23 cellular contexts compared by ENCODE assay signal in genomic region chr1:41447995-41448770, GRCh38. TPM values are rescaled to one million over a fixed set of nuclear protein-coding genes. Genes with fewer than 3 reads are reported as not detected.
DNase-seq lines count a peak whose midpoint lies in the region; ATAC-seq and TF ChIP-seq lines count a peak whose summit lies in the region.
"Had no signal": no experiment of that assay in that cellular context is flagged by ENCODE, and none has a peak within 500 bp of the region (broad histone marks: within the 10 kb centered on the region; RNA-seq: fewer than 3 reads in every experiment).

No MANE protein-coding gene starts in this region.

- H3K9me3 ChIP-seq in GM23248 (ENCODE audit: low read depth) (no peaks in the 10 kb centered on the region), SJCRH30 (replicated peaks) (peaks cover 12% of the 10 kb centered on the region; the same call in 1 of the 2 replicates)
- H3K9me3 ChIP-seq: suprapubic skin had no signal

- 0 out of 2 replicates have a peak, but pooled peaks cover 5% of the 10 kb centered on the region for H3K4me1 ChIP-seq in GM23248 (ENCODE audit: insufficient read depth)
- peaks cover 34% of the 10 kb centered on the region for H3K4me1 ChIP-seq in SJCRH30

- H3F3A ChIP-seq in GM23248 (ENCODE audit: insufficient read depth), result no peaks in the 10 kb centered on the region

- H3K79me2 ChIP-seq in GM23248 (ENCODE audit: insufficient read depth), result no peaks in the 10 kb centered on the region

- H2AFZ ChIP-seq in GM23248, result no peak overlapping the region

- in situ Hi-C loops in GM23248 (cut with MboI), result no loop called here

- DNase-seq in AG10803 (ENCODE audit: low read depth), result peak; percentile 9
- DNase-seq in GM23248, result peak; percentile 48
- DNase-seq in SJCRH30, result peak; percentile 77 to 80
- peak; percentile 98 for DNase-seq in islet precursor cell
- DNase-seq in pons (ENCODE audit: low spot score), result no peak
- no peak for DNase-seq in T-helper 1 cell
- DNase-seq: activated CD4-positive, alpha-beta T cell treated with anti-CD3 and anti-CD28 coated beads, Interleukin-2, amount 50 U/mL, for 1 hour; activated naive CD8-positive, alpha-beta T cell treated with anti-CD3 and anti-CD28 coated beads for 36 hours; activated T-cell treated with anti-CD3 and anti-CD28 coated beads, Interleukin-2, amount 50 U/mL, for 1 hour; DND-41; head of caudate nucleus; left cardiac atrium; NCI-H2081 treated with DMSO at 0.1 percent for 48 hours; T-helper 2 cell had no signal

- no peaks in the 10 kb centered on the region for H4K20me1 ChIP-seq in GM23248 (ENCODE audit: insufficient read depth)

- no peak for TF ChIP-seq CTCF in AG10803 (conservative IDR thresholded peaks at IDR 0.05; ENCODE audit: low read length)

- H3K4me3 ChIP-seq in AG10803 (ENCODE audit: low read length) (no peak overlapping the region), GM23248 (no peak overlapping the region), SJCRH30 (no peak overlapping the region)
- H3K4me3 ChIP-seq: GM12878, suprapubic skin had no signal

- whole genome bisulfite sequencing in GM23248 (ENCODE audit: low coverage in 1 of 2, low lambda C conversion rate in 2 of 2, missing lambda C conversion rate in 2 of 2), 2 experiments, result 67% methylated on average over 7 to 8 of the region's 8 CpGs

- H3K27me3 ChIP-seq in GM23248 (replicated peaks; ENCODE audit: insufficient read depth) (0 out of 2 replicates have a peak, but pooled peaks cover 6% of the 10 kb centered on the region), SJCRH30 (no peaks in the 10 kb centered on the region)
- H3K27me3 ChIP-seq: suprapubic skin had no signal

- H3K36me3 ChIP-seq in GM23248 (ENCODE audit: low read depth), result no peaks in the 10 kb centered on the region
- H3K36me3 ChIP-seq in SJCRH30, result peaks cover 3% of the 10 kb centered on the region; the same call in 1 of the 2 replicates
- H3K36me3 ChIP-seq: suprapubic skin had no signal

- H3K9me2 ChIP-seq in GM23248 (ENCODE audit: insufficient read depth), result no peaks in the 10 kb centered on the region

- ATAC-seq in GM21529 (IDR thresholded peaks at IDR 0.05; ENCODE audit: unreplicated experiment) (no peak), GM19035 (IDR thresholded peaks at IDR 0.05; ENCODE audit: unreplicated experiment) (no peak)
- ATAC-seq: GM12878, left cardiac atrium had no signal

- H3K4me2 ChIP-seq in GM23248 (ENCODE audit: unreplicated experiment), result peak overlapping the region; percentile 21
- H3K4me2 ChIP-seq: KMS-11 had no signal

- H3K27ac ChIP-seq in GM23248, result no peak overlapping the region
- H3K27ac ChIP-seq in SJCRH30, result peak overlapping the region; percentile 73
- H3K27ac ChIP-seq: epithelial cell of prostate, KMS-11, suprapubic skin had no signal

- H3K9ac ChIP-seq in GM23248, result no peak overlapping the region
- H3K9ac ChIP-seq: KMS-11 had no signal

RNA-seq across cellular contexts. Expression of gene EDN2, which starts 36.3 kb away (rescaled TPM):
- total RNA-seq in GM23248 (2014; rRNA removed; shearing (Covaris generic)), result not detected in 2 replicates
- not detected in 2 replicates for polyA plus RNA-seq in GM23248 (2016; fragmentation: Nextera tagmentation; extraction: Ambion mirVana)
- 0.18 and 0.32 TPM in 2 replicates for total RNA-seq in SJCRH30 (2014; rRNA removed; shearing (Covaris generic))
- total RNA-seq: activated naive CD8-positive, alpha-beta T cell treated with anti-CD3 and anti-CD28 coated beads for 36 hours; cerebellum; myocyte; pulmonary artery endothelial cell had no signal

Comparison
In these comparisons a context has a peak if more than half of its experiments do, and no peak if none do; other contexts are left out.
1. DNase-seq: peak in AG10803 (single experiment), GM23248 (single experiment), SJCRH30 (2 of 2) and islet precursor cell (single experiment); none in pons (single experiment) and T-helper 1 cell (0 of 5).